ENCODE assay signal across 19 cellular contexts in genomic region chr1:185208626-185209170, GRCh38. TPM values are rescaled to one million over a fixed set of nuclear protein-coding genes. Genes with fewer than 3 reads are reported as not detected.
DNase-seq lines count a peak whose midpoint lies in the region; ATAC-seq, FAIRE-seq and TF ChIP-seq lines count a peak whose summit lies in the region.
"Had no signal": no experiment of that assay in that cellular context is flagged by ENCODE, and none has a peak within 500 bp of the region (broad histone marks: within the 10 kb centered on the region; RNA-seq: fewer than 3 reads in every experiment).

No MANE protein-coding gene starts in this region.

- H3K27me3 ChIP-seq in bronchial epithelial cell (ENCODE audit: control insufficient read depth, insufficient read depth, low read length): no peaks in the 10 kb centered on the region

- no peak for TF ChIP-seq CTCF in bronchial epithelial cell (IDR thresholded peaks at IDR 0.05; ENCODE audit: insufficient read depth, low read length, severe bottlenecking)
- no peak for TF ChIP-seq CTCF in fibroblast of villous mesenchyme (IDR thresholded peaks at IDR 0.05; ENCODE audit: insufficient read depth, low read depth, low read length)

- no peak for ATAC-seq in HG03354 (IDR thresholded peaks at IDR 0.05; ENCODE audit: poor library complexity, severe bottlenecking, unreplicated experiment)
- ATAC-seq: GM12878, HCT116 had no signal

- no peak overlapping the region for H3K4me3 ChIP-seq in bronchial epithelial cell (ENCODE audit: low read depth, low read length)
- H3K4me3 ChIP-seq in fibroblast of villous mesenchyme (ENCODE audit: low read depth, low read length): no peak overlapping the region
- H3K4me3 ChIP-seq: GM12878 had no signal

- DNase-seq in A172 (ENCODE audit: low spot score) (peak; percentile 21), NCI-H226 (peak; percentile 94), bronchial epithelial cell (ENCODE audit: low read depth) (peak; percentile 48), fibroblast of villous mesenchyme (ENCODE audit: low read depth) (peak; percentile 77), inferior parietal cortex (ENCODE audit: extremely low spot score) (no peak), posterior cingulate gyrus (no peak), middle frontal gyrus (ENCODE audit: extremely low spot score, low spot score) (no peak)
- DNase-seq: 8988T; COR-L47; DMS53; NCI-H1048; NCI-H146; NCI-H2107; NCI-H69; NK-92 treated with Interleukin-12 subunit alpha and Interleukin-12 subunit beta, amount 100 ng/mL, for 24 hours had no signal

- intact Hi-C loops in posterior cingulate gyrus (cut with DNase I): no loop called here

- H3K36me3 ChIP-seq in bronchial epithelial cell (ENCODE audit: control insufficient read depth, insufficient read depth, low read length): no peaks in the 10 kb centered on the region

- FAIRE-seq in bronchial epithelial cell (lab: Jason Lieb, UNC): no peak
- FAIRE-seq: GM12878, GM18507 had no signal

RNA-seq across cellular contexts. Expression of gene SWT1, which starts 51.7 kb away (rescaled TPM):
- 6.2 TPM in 2 replicates for total RNA-seq in A172 (2014; rRNA removed; shearing (Covaris generic))
- total RNA-seq in bronchial epithelial cell (2.6 and 2.9 TPM in 2 replicates), fibroblast of villous mesenchyme (3.9 and 5.2 TPM in 2 replicates)

RNA-seq across cellular contexts. Expression of gene TRMT1L, which starts 51.9 kb away (rescaled TPM):
- 32.7 and 39.9 TPM in 2 replicates for total RNA-seq in A172 (2014; rRNA removed; shearing (Covaris generic))
- total RNA-seq in bronchial epithelial cell (17.4 and 21.9 TPM in 2 replicates), fibroblast of villous mesenchyme (11.6 and 24.6 TPM in 2 replicates)

Comparison
In these comparisons a context has a peak if more than half of its experiments do, and no peak if none do; other contexts are left out.
1. DNase-seq: peak in A172 (single experiment), NCI-H226 (single experiment), bronchial epithelial cell (single experiment) and fibroblast of villous mesenchyme (single experiment); none in inferior parietal cortex (single experiment), posterior cingulate gyrus (0 of 10) and middle frontal gyrus (single experiment).